22 cellular contexts compared by ENCODE assay signal in genomic region chr3:151552589-151552988, GRCh38.
DNase-seq lines count a peak whose midpoint lies in the region; ATAC-seq and TF ChIP-seq lines count a peak whose summit lies in the region.
"Had no signal": no experiment of that assay in that cellular context is flagged by ENCODE, and none has a peak within 500 bp of the region (broad histone marks: within the 10 kb centered on the region; RNA-seq: fewer than 3 reads in every experiment).

No MANE protein-coding gene starts in this region.

- no peak for TF ChIP-seq EP300 in sigmoid colon (IDR thresholded peaks at IDR 0.05)

- peak overlapping the region in 4 of 7 donors; percentile 31 to 78 (median 58) for H3K27ac Mint-ChIP-seq in CD14-positive monocyte
- H3K27ac Mint-ChIP-seq: activated CD8-positive, alpha-beta T cell treated with anti-CD3 and anti-CD28 coated beads, Interleukin-2, amount 10 ng/mL, durations not matched to agents 7 days and 5 days; dendritic cell treated with granulocyte-macrophage colony-stimulating factor and Interleukin-4, amounts not matched to agents 40 ng/mL and 50 ng/mL, for 4 days; immature natural killer cell; T-cell had no signal

- no peak overlapping the region for H2AFZ ChIP-seq in Loucy (ENCODE audit: low read length)

- H3K4me3 ChIP-seq in Loucy (ENCODE audit: low read length, poor library complexity, severe bottlenecking) (peak overlapping the region; percentile 8), colonic mucosa (no peak overlapping the region), sigmoid colon (no peak overlapping the region)
- H3K4me3 ChIP-seq: cardiac muscle cell, left ventricle myocardium inferior had no signal

- 90 to 91% methylated on average over 2 of the region's 2 CpGs for WGBS in sigmoid colon, 2 donors

- H3K4me2 ChIP-seq in Loucy (ENCODE audit: low read depth, low read length, poor library complexity, severe bottlenecking) = peak overlapping the region; percentile 56

- H4K20me1 ChIP-seq in Loucy (ENCODE audit: insufficient read depth, low read length, poor library complexity, severe bottlenecking) = no peaks in the 10 kb centered on the region

- intact Hi-C loops in CD14-positive monocyte (cut with micrococcal nuclease) = no loop called here
- intact Hi-C loops in colonic mucosa (cut with DNase I) = no loop called here
- intact Hi-C loops in sigmoid colon (cut with DNase I) = no loop called here

- peaks cover 0 to 8% (median 5%) of the 10 kb centered on the region in 7 donors for H3K9me3 Mint-ChIP-seq in CD14-positive monocyte
- H3K9me3 Mint-ChIP-seq: immature natural killer cell, T-cell had no signal

- peaks cover 10% of the 10 kb centered on the region for H3F3A ChIP-seq in Loucy (ENCODE audit: low read depth)

- TF ChIP-seq POLR2A in sigmoid colon (IDR thresholded peaks at IDR 0.05) = no peak

- no peaks in the 10 kb centered on the region for H3K9me2 ChIP-seq in Loucy (replicated peaks; ENCODE audit: low read depth, low read length)

- H3K36me3 Mint-ChIP-seq in CD14-positive monocyte = no peaks in the 10 kb centered on the region
- H3K36me3 Mint-ChIP-seq: immature natural killer cell, T-cell had no signal

- DNase-seq in CD14-positive monocyte (ENCODE audit: low spot score) = no peak
- DNase-seq in SIG-M5 treated with dmso at 0.1 percent for 504 hours (lab: John Stamatoyannopoulos, UW; ENCODE audit: unreplicated experiment) = peak; percentile 78
- peak; percentile 11 for DNase-seq in foreskin melanocyte
- DNase-seq in colonic mucosa = no peak
- DNase-seq in sigmoid colon = no peak
- DNase-seq in germinal center (ENCODE audit: low spot score) = no peak
- DNase-seq: ACHN; activated CD4-positive, alpha-beta T cell treated with anti-CD3 and anti-CD28 coated beads for 1 hour; activated CD8-positive, alpha-beta T cell treated with anti-CD3 and anti-CD28 coated beads, Interleukin-2, amount 10 ng/mL, durations not matched to agents 7 days and 5 days; activated gamma-delta T cell; C1 segment of cervical spinal cord; immature natural killer cell; left ventricle myocardium inferior; NCI-H1417 treated with DMSO at 0.1 percent for 48 hours; NCI-H510A; substantia nigra; T-cell had no signal

- ATAC-seq in HG03039 (IDR thresholded peaks at IDR 0.05; ENCODE audit: unreplicated experiment) = no peak
- ATAC-seq: activated CD8-positive, alpha-beta T cell treated with anti-CD3 and anti-CD28 coated beads, Interleukin-2, amount 10 ng/mL, durations not matched to agents 7 days and 5 days; T-cell had no signal

- H3K4me3 Mint-ChIP-seq in CD14-positive monocyte = no peak overlapping the region
- H3K4me3 Mint-ChIP-seq: activated CD8-positive, alpha-beta T cell treated with anti-CD3 and anti-CD28 coated beads, Interleukin-2, amount 10 ng/mL, durations not matched to agents 7 days and 5 days; dendritic cell treated with granulocyte-macrophage colony-stimulating factor and Interleukin-4, amounts not matched to agents 40 ng/mL and 50 ng/mL, for 4 days; immature natural killer cell; T-cell had no signal

- no peak overlapping the region for H3K27ac ChIP-seq in colonic mucosa
- no peak overlapping the region for H3K27ac ChIP-seq in sigmoid colon
- H3K27ac ChIP-seq: cardiac muscle cell, left ventricle myocardium inferior, RWPE1 had no signal

- H3K9ac ChIP-seq in Loucy (ENCODE audit: low read depth, low read length, poor library complexity, severe bottlenecking) = peak overlapping the region; percentile 10
- H3K9ac ChIP-seq in colonic mucosa (ENCODE audit: low read depth in 2 of 2, low read length in 2 of 2) = no peak overlapping the region

- H3K36me3 ChIP-seq in Loucy (ENCODE audit: insufficient read depth, low read length) (no peaks in the 10 kb centered on the region), colonic mucosa (no peaks in the 10 kb centered on the region), sigmoid colon (no peaks in the 10 kb centered on the region)
- H3K36me3 ChIP-seq: cardiac muscle cell, left ventricle myocardium inferior had no signal

- H3K27me3 Mint-ChIP-seq in CD14-positive monocyte (ENCODE audit: low read depth in 3 of 3) = no peaks in the 10 kb centered on the region
- H3K27me3 Mint-ChIP-seq: dendritic cell treated with granulocyte-macrophage colony-stimulating factor and Interleukin-4, amounts not matched to agents 40 ng/mL and 50 ng/mL, for 4 days had no signal

- H3K27me3 ChIP-seq in Loucy (ENCODE audit: insufficient read depth, low read length, poor library complexity, severe bottlenecking) (no peaks in the 10 kb centered on the region), colonic mucosa (no peaks in the 10 kb centered on the region), sigmoid colon (no peaks in the 10 kb centered on the region)
- H3K27me3 ChIP-seq: cardiac muscle cell had no signal

- H3K79me2 ChIP-seq in Loucy (ENCODE audit: insufficient read depth, low read length) = no peaks in the 10 kb centered on the region

- TF ChIP-seq CTCF in CD14-positive monocyte (IDR thresholded peaks at IDR 0.05) = no peak
- no peak for TF ChIP-seq CTCF in Loucy (conservative IDR thresholded peaks at IDR 0.05; ENCODE audit: low read length)
- no peak for TF ChIP-seq CTCF in colonic mucosa (IDR thresholded peaks at IDR 0.05)
- no peak for TF ChIP-seq CTCF in sigmoid colon (IDR thresholded peaks at IDR 0.05)

- peaks cover 36% of the 10 kb centered on the region for H3K4me1 Mint-ChIP-seq in CD14-positive monocyte
- H3K4me1 Mint-ChIP-seq: immature natural killer cell, T-cell had no signal

- H3K4me1 ChIP-seq in Loucy (ENCODE audit: insufficient read depth, low read length, poor library complexity, severe bottlenecking) (peaks cover 66% of the 10 kb centered on the region), colonic mucosa (no peaks in the 10 kb centered on the region), sigmoid colon (no peaks in the 10 kb centered on the region)
- H3K4me1 ChIP-seq: left ventricle myocardium inferior had no signal

- peaks cover 5% of the 10 kb centered on the region; the same call in 1 of the 2 replicates for H3K9me3 ChIP-seq in Loucy (ENCODE audit: insufficient read depth, low read depth, low read length)
- no peaks in the 10 kb centered on the region for H3K9me3 ChIP-seq in colonic mucosa
- no peaks in the 10 kb centered on the region for H3K9me3 ChIP-seq in sigmoid colon
- H3K9me3 ChIP-seq: left ventricle myocardium inferior had no signal

Comparison
In these comparisons a context has a peak if more than half of its experiments do, and no peak if none do; other contexts are left out.
1. DNase-seq: peak in SIG-M5 treated with dmso at 0.1 percent for 504 hours (single experiment) and foreskin melanocyte (single experiment); none in CD14-positive monocyte (single experiment), colonic mucosa (single experiment), sigmoid colon (single experiment) and germinal center (single experiment).